Comparison of ENCODE assay signal across 16 cellular contexts in the genomic region with DNA sequence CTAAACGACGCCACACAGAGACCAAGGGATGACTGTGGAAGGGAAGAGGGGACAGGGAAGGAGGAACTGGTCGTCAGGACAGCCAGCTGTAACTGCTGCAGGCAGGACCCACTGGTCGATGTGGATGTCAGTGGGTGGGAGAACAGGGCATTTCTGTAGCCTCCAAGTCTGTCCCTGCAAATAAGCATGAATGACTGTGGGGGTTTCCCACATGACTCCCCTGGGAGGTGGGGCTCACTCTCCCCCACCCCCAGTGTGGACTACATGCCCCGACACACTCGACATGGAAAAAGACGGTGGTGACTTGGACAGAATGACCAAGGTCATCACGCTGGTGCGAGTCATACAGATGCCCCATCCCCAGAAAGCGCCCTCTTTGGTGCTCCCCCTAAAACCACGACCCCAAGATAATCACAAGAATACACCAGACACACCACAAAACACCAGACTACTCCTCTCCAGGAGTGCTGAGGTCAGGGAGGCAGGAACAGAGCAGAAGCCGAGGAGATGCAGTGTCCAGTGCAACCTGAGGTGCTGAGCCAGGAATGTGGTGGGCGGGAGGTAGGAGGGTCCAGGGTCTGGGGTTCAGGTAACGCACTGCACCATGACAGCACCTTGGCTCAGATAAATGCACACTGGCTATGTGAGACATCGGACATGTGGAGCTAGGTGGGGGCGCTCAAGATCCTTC.
DNase-seq lines count a peak whose midpoint lies in the region; ATAC-seq lines count a peak whose summit lies in the region.
"Had no signal": no experiment of that assay in that cellular context is flagged by ENCODE, and none has a peak within 500 bp of the region (broad histone marks: within the 10 kb centered on the region; RNA-seq: fewer than 3 reads in every experiment).

No MANE protein-coding gene starts in this region.

- peaks cover 0 to 98% (median 19%) of the 10 kb centered on the region in 3 donors for H3K36me3 Mint-ChIP-seq in CD8-positive, alpha-beta memory T cell
- peaks cover 89% of the 10 kb centered on the region for H3K36me3 Mint-ChIP-seq in activated T-helper 2 cell treated with anti-CD3 and anti-CD28 coated beads, Interferon-gamma antibody, Interleukin-2, Interleukin-4, amounts not matched to agents 10 μg/mL and 5 μg/mL and 100 μg/mL, durations not matched to agents 14 hours and 24 hours and 36 hours (ENCODE audit: low read depth)
- H3K36me3 Mint-ChIP-seq in naive thymus-derived CD4-positive, alpha-beta T cell, result peaks cover 17 to 61% (median 20%) of the 10 kb centered on the region in 5 donors

- intact Hi-C loops in activated T-helper 2 cell treated with anti-CD3 and anti-CD28 coated beads, Interferon-gamma antibody, Interleukin-2, Interleukin-4, amounts not matched to agents 10 μg/mL and 5 μg/mL and 100 μg/mL, durations not matched to agents 14 hours and 24 hours and 36 hours (cut with micrococcal nuclease), result no loop called here
- intact Hi-C loops in naive thymus-derived CD4-positive, alpha-beta T cell (cut with micrococcal nuclease), result no loop called here

- H3K4me1 Mint-ChIP-seq in CD8-positive, alpha-beta memory T cell, result peaks cover 5 to 31% (median 17%) of the 10 kb centered on the region in 3 donors
- H3K4me1 Mint-ChIP-seq in activated T-helper 2 cell treated with anti-CD3 and anti-CD28 coated beads, Interferon-gamma antibody, Interleukin-2, Interleukin-4, amounts not matched to agents 10 μg/mL and 5 μg/mL and 100 μg/mL, durations not matched to agents 14 hours and 24 hours and 36 hours (ENCODE audit: low read depth), result peaks cover 43% of the 10 kb centered on the region
- peaks cover 35 to 61% (median 52%) of the 10 kb centered on the region in 7 donors for H3K4me1 Mint-ChIP-seq in naive thymus-derived CD4-positive, alpha-beta T cell

- CTCF ChIA-PET in CD8-positive, alpha-beta memory T cell (lab: Charles Lee), result interaction anchor here (1.1 kb wide), 1 partner anchor 165 kb away, joined by 3 read pairs; no protein-coding TSS in a partner anchor
- CTCF ChIA-PET in naive thymus-derived CD4-positive, alpha-beta T cell (lab: Charles Lee), result interaction anchor here (2.0 kb wide), 1 partner anchor 166 kb away, joined by 5 read pairs; no protein-coding TSS in a partner anchor

- H3K9ac ChIP-seq in BLaER1, result peak overlapping the region; percentile 18; the same call in 1 of the 2 replicates

- peaks cover 50% of the 10 kb centered on the region for H3K4me1 ChIP-seq in BLaER1
- peaks cover 6% of the 10 kb centered on the region for H3K4me1 ChIP-seq in CD8-positive, alpha-beta memory T cell (ENCODE audit: insufficient read depth, low read length)
- H3K4me1 ChIP-seq in naive thymus-derived CD4-positive, alpha-beta T cell (ENCODE audit: control insufficient read depth in 2 of 2, insufficient read depth in 2 of 2, low read length in 2 of 2), result peaks cover 0 to 12% of the 10 kb centered on the region in 2 donors

- H3K27ac ChIP-seq in BLaER1, result 0 out of 2 replicates have a peak overlapping the region, but pooled peaks have one; percentile 10
- H3K27ac ChIP-seq in CD8-positive, alpha-beta memory T cell (ENCODE audit: low read depth, low read length), result no peak overlapping the region
- no peak overlapping the region for H3K27ac ChIP-seq in naive thymus-derived CD4-positive, alpha-beta T cell (ENCODE audit: low read depth, low read length)
- H3K27ac ChIP-seq: pancreas, tibial artery had no signal

- ATAC-seq in naive thymus-derived CD4-positive, alpha-beta T cell, result no peak
- no peak for ATAC-seq in GM21381 (IDR thresholded peaks at IDR 0.05; ENCODE audit: unreplicated experiment)
- ATAC-seq in HG03135 (IDR thresholded peaks at IDR 0.05; ENCODE audit: unreplicated experiment), result no peak
- ATAC-seq: pancreas had no signal

- H3K27ac Mint-ChIP-seq in CD8-positive, alpha-beta memory T cell, result peak overlapping the region in 5 of 8 donors; percentile 25 to 79 (median 60)
- peak overlapping the region; percentile 21 for H3K27ac Mint-ChIP-seq in activated T-helper 2 cell treated with anti-CD3 and anti-CD28 coated beads, Interferon-gamma antibody, Interleukin-2, Interleukin-4, amounts not matched to agents 10 μg/mL and 5 μg/mL and 100 μg/mL, durations not matched to agents 14 hours and 24 hours and 36 hours
- peak overlapping the region in 7 of 9 donors; percentile 25 to 94 (median 83) for H3K27ac Mint-ChIP-seq in naive thymus-derived CD4-positive, alpha-beta T cell

- peak overlapping the region in 1 of 7 donors; percentile 71 for H3K4me3 Mint-ChIP-seq in CD8-positive, alpha-beta memory T cell
- no peak overlapping the region for H3K4me3 Mint-ChIP-seq in activated T-helper 2 cell treated with anti-CD3 and anti-CD28 coated beads, Interferon-gamma antibody, Interleukin-2, Interleukin-4, amounts not matched to agents 10 μg/mL and 5 μg/mL and 100 μg/mL, durations not matched to agents 14 hours and 24 hours and 36 hours (ENCODE audit: low read depth)
- peak overlapping the region in 1 of 10 donors; percentile 23 for H3K4me3 Mint-ChIP-seq in naive thymus-derived CD4-positive, alpha-beta T cell

- H4K20me1 ChIP-seq in BLaER1, result peaks cover 73% of the 10 kb centered on the region

- H3K4me2 ChIP-seq in BLaER1, result peak overlapping the region; percentile 92

- H3K4me3 ChIP-seq in BLaER1, result peak overlapping the region; percentile 27; the same call in 1 of the 2 replicates
- H3K4me3 ChIP-seq in CD8-positive, alpha-beta memory T cell (ENCODE audit: low read length), result no peak overlapping the region
- no peak overlapping the region for H3K4me3 ChIP-seq in naive thymus-derived CD4-positive, alpha-beta T cell (ENCODE audit: low read length)
- H3K4me3 ChIP-seq: pancreas, tibial artery had no signal

- H3K9me3 ChIP-seq in BLaER1, result no peaks in the 10 kb centered on the region
- H3K9me3 ChIP-seq in CD8-positive, alpha-beta memory T cell (ENCODE audit: low read length), result no peaks in the 10 kb centered on the region
- no peaks in the 10 kb centered on the region for H3K9me3 ChIP-seq in naive thymus-derived CD4-positive, alpha-beta T cell (ENCODE audit: control insufficient read depth in 2 of 3, low read length in 3 of 3)
- H3K9me3 ChIP-seq: pancreas, tibial artery had no signal

- no peaks in the 10 kb centered on the region for H3K9me3 Mint-ChIP-seq in CD8-positive, alpha-beta memory T cell
- H3K9me3 Mint-ChIP-seq in activated T-helper 2 cell treated with anti-CD3 and anti-CD28 coated beads, Interferon-gamma antibody, Interleukin-2, Interleukin-4, amounts not matched to agents 10 μg/mL and 5 μg/mL and 100 μg/mL, durations not matched to agents 14 hours and 24 hours and 36 hours, result no peaks in the 10 kb centered on the region
- peaks cover 0 to 5% (median 0%) of the 10 kb centered on the region in 11 donors for H3K9me3 Mint-ChIP-seq in naive thymus-derived CD4-positive, alpha-beta T cell

- DNase-seq in CD8-positive, alpha-beta memory T cell, result no peak
- DNase-seq in activated T-helper 2 cell treated with anti-CD3 and anti-CD28 coated beads, Interferon-gamma antibody, Interleukin-2, Interleukin-4, amounts not matched to agents 10 μg/mL and 5 μg/mL and 100 μg/mL, durations not matched to agents 14 hours and 24 hours and 36 hours (ENCODE audit: low spot score), result no peak
- DNase-seq in naive thymus-derived CD4-positive, alpha-beta T cell, result no peak
- DNase-seq in NCI-H2081 (lab: John Stamatoyannopoulos, UW) (no peak), NOMO-1 treated with dmso at 0.1 percent for 144 hours (lab: John Stamatoyannopoulos, UW; ENCODE audit: unreplicated experiment) (no peak)
- DNase-seq: activated CD4-positive, alpha-beta T cell treated with anti-CD3 and anti-CD28 coated beads for 1 hour; activated effector memory CD4-positive, alpha-beta T cell treated with anti-CD3 and anti-CD28 coated beads, Interleukin-2, amount 50 U/mL, for 16 hours; DMS153; kidney glomerular epithelial cell; NCI-H1436 treated with DMSO at 0.1 percent for 48 hours; NCI-H226; tibial artery had no signal

- POLR2A ChIA-PET in CD8-positive, alpha-beta memory T cell (lab: Charles Lee), result no interaction called here
- POLR2A ChIA-PET in naive thymus-derived CD4-positive, alpha-beta T cell (lab: Charles Lee), result no interaction called here

- H3K36me3 ChIP-seq in BLaER1, result peaks cover 87% of the 10 kb centered on the region
- H3K36me3 ChIP-seq in CD8-positive, alpha-beta memory T cell (ENCODE audit: insufficient read depth, low read length), result peaks cover 84% of the 10 kb centered on the region
- H3K36me3 ChIP-seq in naive thymus-derived CD4-positive, alpha-beta T cell (ENCODE audit: control insufficient read depth in 2 of 3, insufficient read depth in 3 of 3, low read length in 3 of 3), result peaks cover 49 to 98% (median 66%) of the 10 kb centered on the region in 3 experiments

- peaks cover 0 to 7% of the 10 kb centered on the region in 2 donors for H3K27me3 Mint-ChIP-seq in CD8-positive, alpha-beta memory T cell
- H3K27me3 Mint-ChIP-seq in activated T-helper 2 cell treated with anti-CD3 and anti-CD28 coated beads, Interferon-gamma antibody, Interleukin-2, Interleukin-4, amounts not matched to agents 10 μg/mL and 5 μg/mL and 100 μg/mL, durations not matched to agents 14 hours and 24 hours and 36 hours (ENCODE audit: low read depth), result no peaks in the 10 kb centered on the region
- no peaks in the 10 kb centered on the region for H3K27me3 Mint-ChIP-seq in naive thymus-derived CD4-positive, alpha-beta T cell

- no peaks in the 10 kb centered on the region for H3K27me3 ChIP-seq in BLaER1
- no peaks in the 10 kb centered on the region for H3K27me3 ChIP-seq in CD8-positive, alpha-beta memory T cell (ENCODE audit: insufficient read depth, low read length, poor library complexity, severe bottlenecking)
- H3K27me3 ChIP-seq in naive thymus-derived CD4-positive, alpha-beta T cell (ENCODE audit: control insufficient read depth in 2 of 2, insufficient read depth in 2 of 2, low read length in 2 of 2), result no peaks in the 10 kb centered on the region
- H3K27me3 ChIP-seq: pancreas, tibial artery had no signal

Comparison
In these comparisons a context has a peak if more than half of its experiments do, and no peak if none do; other contexts are left out.
1. H3K27ac Mint-ChIP-seq: peak in every context shown above with its lines; median percentile 83 in naive thymus-derived CD4-positive, alpha-beta T cell; 60 in CD8-positive, alpha-beta memory T cell; 21 in activated T-helper 2 cell treated with anti-CD3 and anti-CD28 coated beads, Interferon-gamma antibody, Interleukin-2, Interleukin-4, amounts not matched to agents 10 μg/mL and 5 μg/mL and 100 μg/mL, durations not matched to agents 14 hours and 24 hours and 36 hours.